Comparison of ENCODE assay signal across 1 cellular context in the genomic region with DNA sequence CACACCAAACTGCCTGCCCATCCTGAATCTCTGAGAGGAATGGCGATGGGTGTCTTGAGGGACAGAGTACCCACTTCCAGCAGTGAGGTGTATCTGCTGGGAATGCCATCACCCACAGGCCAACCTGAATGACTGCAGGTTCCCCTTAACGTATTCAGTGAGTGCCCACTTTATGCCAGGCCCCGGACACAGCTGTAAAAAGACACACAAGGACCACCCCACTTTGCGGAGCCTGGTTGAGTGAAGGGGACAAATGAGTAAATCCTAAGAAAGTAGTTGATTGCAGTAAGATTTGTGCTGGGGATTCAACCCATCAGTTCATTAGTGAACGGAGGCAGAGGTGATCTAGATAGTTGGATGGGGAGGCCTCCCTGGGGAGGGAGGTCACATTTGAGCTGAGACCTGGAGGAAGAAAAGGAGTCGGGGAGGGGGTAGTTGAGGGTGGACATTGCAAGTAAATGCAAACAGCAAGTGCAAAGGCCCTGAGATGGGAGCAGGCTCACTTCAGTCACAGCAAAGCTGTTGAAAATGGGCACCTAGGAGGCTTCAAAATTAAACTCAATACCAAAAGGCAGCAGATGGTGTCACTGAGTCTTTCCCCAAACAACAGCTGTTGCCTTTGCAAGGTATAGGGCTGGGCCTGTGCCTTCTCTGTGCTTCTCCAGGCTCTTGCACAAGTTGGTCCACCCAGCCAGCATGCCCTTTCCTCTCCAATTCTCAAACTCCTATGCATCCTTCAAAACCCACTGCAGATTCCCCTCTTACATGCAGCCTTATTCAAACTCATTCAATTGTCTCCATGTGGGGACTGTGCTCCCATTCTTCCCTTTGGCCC.
TF ChIP-seq lines count a peak whose summit lies in the region.

No MANE protein-coding gene starts in this region.

TF ChIP-seq in HepG2, 621 proteins besides CTCF, POLR2A, EP300 and RAD21 (continued from another document and continues in another):
- TF ChIP-seq MLXIP (CRISPR knock-in tag; IDR thresholded peaks at IDR 0.05; ENCODE audit: borderline replicate concordance) (no peak), ZNF383 (CRISPR knock-in tag; IDR thresholded peaks at IDR 0.05; ENCODE audit: borderline replicate concordance) (no peak), CREB1 (IDR thresholded peaks at IDR 0.05) (no peak), CREB1 (CRISPR knock-in tag; IDR thresholded peaks at IDR 0.05) (no peak), ZNF674 (CRISPR knock-in tag; IDR thresholded peaks at IDR 0.05; ENCODE audit: low read depth) (no peak), CHD2 (IDR thresholded peaks at IDR 0.05; ENCODE audit: low read depth, low read length) (no peak), SRSF4 (IDR thresholded peaks at IDR 0.05; ENCODE audit: low read depth, low read length, poor library complexity, severe bottlenecking) (peak; percentile 54), ZNF790 (CRISPR knock-in tag; IDR thresholded peaks at IDR 0.05; ENCODE audit: borderline replicate concordance) (0 out of 2 replicates have a peak, but pooled peaks have one; percentile 41), ATF7 (IDR thresholded peaks at IDR 0.05) (no peak), ATF7 (CRISPR knock-in tag; IDR thresholded peaks at IDR 0.05) (no peak), ZNF124 (CRISPR knock-in tag; IDR thresholded peaks at IDR 0.05) (0 out of 2 replicates have a peak, but pooled peaks have one; percentile 59), TFDP2 (CRISPR knock-in tag; IDR thresholded peaks at IDR 0.05) (0 out of 2 replicates have a peak, but pooled peaks have one; percentile 13), ZNF629 (CRISPR knock-in tag; conservative IDR thresholded peaks at IDR 0.05) (peak; percentile 42; the same call in 1 of the 2 replicates), MTF1 (CRISPR knock-in tag; IDR thresholded peaks at IDR 0.05) (no peak), ZSCAN25 (CRISPR knock-in tag; IDR thresholded peaks at IDR 0.05) (no peak), RBFOX2 (IDR thresholded peaks at IDR 0.05; ENCODE audit: low read depth, low read length) (peak; percentile 80), NR2C2 (CRISPR knock-in tag; IDR thresholded peaks at IDR 0.05; ENCODE audit: borderline replicate concordance) (no peak), ZNF292 (CRISPR knock-in tag; IDR thresholded peaks at IDR 0.05; ENCODE audit: borderline replicate concordance, low read depth) (no peak), FOXA1 (IDR thresholded peaks at IDR 0.05) (no peak), FOXA1 (CRISPR knock-in tag; IDR thresholded peaks at IDR 0.05) (0 out of 2 replicates have a peak, but pooled peaks have one; percentile 5), MED1 (CRISPR knock-in tag; IDR thresholded peaks at IDR 0.05) (peak; percentile 54; the same call in 1 of the 2 replicates), PCBP2 (optimal IDR thresholded peaks at IDR 0.05; ENCODE audit: low read depth, low read length, poor library complexity, severe bottlenecking) (peak; percentile 17), TRIM22 (IDR thresholded peaks at IDR 0.05) (no peak), TBP (CRISPR knock-in tag; IDR thresholded peaks at IDR 0.05) (no peak), ATF7-NPFF (CRISPR knock-in tag; IDR thresholded peaks at IDR 0.05; ENCODE audit: low read depth) (no peak), ZNF777 (CRISPR knock-in tag; IDR thresholded peaks at IDR 0.05) (no peak), JUN (CRISPR knock-in tag; IDR thresholded peaks at IDR 0.05) (no peak), SP5 (CRISPR knock-in tag; IDR thresholded peaks at IDR 0.05; ENCODE audit: borderline replicate concordance, low read depth) (0 out of 2 replicates have a peak, but pooled peaks have one; percentile 8)
- TF ChIP-seq, protein P1, sequence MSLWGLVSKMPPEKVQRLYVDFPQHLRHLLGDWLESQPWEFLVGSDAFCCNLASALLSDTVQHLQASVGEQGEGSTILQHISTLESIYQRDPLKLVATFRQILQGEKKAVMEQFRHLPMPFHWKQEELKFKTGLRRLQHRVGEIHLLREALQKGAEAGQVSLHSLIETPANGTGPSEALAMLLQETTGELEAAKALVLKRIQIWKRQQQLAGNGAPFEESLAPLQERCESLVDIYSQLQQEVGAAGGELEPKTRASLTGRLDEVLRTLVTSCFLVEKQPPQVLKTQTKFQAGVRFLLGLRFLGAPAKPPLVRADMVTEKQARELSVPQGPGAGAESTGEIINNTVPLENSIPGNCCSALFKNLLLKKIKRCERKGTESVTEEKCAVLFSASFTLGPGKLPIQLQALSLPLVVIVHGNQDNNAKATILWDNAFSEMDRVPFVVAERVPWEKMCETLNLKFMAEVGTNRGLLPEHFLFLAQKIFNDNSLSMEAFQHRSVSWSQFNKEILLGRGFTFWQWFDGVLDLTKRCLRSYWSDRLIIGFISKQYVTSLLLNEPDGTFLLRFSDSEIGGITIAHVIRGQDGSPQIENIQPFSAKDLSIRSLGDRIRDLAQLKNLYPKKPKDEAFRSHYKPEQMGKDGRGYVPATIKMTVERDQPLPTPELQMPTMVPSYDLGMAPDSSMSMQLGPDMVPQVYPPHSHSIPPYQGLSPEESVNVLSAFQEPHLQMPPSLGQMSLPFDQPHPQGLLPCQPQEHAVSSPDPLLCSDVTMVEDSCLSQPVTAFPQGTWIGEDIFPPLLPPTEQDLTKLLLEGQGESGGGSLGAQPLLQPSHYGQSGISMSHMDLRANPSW (CRISPR knock-in tag; IDR thresholded peaks at IDR 0.05; ENCODE audit: borderline replicate concordance) = 0 out of 2 replicates have a peak, but pooled peaks have one; percentile 61
- TF ChIP-seq, protein P2, sequence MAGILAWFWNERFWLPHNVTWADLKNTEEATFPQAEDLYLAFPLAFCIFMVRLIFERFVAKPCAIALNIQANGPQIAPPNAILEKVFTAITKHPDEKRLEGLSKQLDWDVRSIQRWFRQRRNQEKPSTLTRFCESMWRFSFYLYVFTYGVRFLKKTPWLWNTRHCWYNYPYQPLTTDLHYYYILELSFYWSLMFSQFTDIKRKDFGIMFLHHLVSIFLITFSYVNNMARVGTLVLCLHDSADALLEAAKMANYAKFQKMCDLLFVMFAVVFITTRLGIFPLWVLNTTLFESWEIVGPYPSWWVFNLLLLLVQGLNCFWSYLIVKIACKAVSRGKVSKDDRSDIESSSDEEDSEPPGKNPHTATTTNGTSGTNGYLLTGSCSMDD (CRISPR knock-in tag; IDR thresholded peaks at IDR 0.05) = no peak
- TF ChIP-seq, protein P3, sequence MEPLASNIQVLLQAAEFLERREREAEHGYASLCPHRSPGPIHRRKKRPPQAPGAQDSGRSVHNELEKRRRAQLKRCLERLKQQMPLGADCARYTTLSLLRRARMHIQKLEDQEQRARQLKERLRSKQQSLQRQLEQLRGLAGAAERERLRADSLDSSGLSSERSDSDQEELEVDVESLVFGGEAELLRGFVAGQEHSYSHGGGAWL (CRISPR knock-in tag; IDR thresholded peaks at IDR 0.05) = no peak
- TF ChIP-seq, protein P4, sequence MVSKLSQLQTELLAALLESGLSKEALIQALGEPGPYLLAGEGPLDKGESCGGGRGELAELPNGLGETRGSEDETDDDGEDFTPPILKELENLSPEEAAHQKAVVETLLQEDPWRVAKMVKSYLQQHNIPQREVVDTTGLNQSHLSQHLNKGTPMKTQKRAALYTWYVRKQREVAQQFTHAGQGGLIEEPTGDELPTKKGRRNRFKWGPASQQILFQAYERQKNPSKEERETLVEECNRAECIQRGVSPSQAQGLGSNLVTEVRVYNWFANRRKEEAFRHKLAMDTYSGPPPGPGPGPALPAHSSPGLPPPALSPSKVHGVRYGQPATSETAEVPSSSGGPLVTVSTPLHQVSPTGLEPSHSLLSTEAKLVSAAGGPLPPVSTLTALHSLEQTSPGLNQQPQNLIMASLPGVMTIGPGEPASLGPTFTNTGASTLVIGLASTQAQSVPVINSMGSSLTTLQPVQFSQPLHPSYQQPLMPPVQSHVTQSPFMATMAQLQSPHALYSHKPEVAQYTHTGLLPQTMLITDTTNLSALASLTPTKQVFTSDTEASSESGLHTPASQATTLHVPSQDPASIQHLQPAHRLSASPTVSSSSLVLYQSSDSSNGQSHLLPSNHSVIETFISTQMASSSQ (IDR thresholded peaks at IDR 0.05; ENCODE audit: low read depth) = no peak
- TF ChIP-seq, protein P4 (CRISPR knock-in tag; IDR thresholded peaks at IDR 0.05; ENCODE audit: borderline replicate concordance) = no peak
- TF ChIP-seq, protein P5, sequence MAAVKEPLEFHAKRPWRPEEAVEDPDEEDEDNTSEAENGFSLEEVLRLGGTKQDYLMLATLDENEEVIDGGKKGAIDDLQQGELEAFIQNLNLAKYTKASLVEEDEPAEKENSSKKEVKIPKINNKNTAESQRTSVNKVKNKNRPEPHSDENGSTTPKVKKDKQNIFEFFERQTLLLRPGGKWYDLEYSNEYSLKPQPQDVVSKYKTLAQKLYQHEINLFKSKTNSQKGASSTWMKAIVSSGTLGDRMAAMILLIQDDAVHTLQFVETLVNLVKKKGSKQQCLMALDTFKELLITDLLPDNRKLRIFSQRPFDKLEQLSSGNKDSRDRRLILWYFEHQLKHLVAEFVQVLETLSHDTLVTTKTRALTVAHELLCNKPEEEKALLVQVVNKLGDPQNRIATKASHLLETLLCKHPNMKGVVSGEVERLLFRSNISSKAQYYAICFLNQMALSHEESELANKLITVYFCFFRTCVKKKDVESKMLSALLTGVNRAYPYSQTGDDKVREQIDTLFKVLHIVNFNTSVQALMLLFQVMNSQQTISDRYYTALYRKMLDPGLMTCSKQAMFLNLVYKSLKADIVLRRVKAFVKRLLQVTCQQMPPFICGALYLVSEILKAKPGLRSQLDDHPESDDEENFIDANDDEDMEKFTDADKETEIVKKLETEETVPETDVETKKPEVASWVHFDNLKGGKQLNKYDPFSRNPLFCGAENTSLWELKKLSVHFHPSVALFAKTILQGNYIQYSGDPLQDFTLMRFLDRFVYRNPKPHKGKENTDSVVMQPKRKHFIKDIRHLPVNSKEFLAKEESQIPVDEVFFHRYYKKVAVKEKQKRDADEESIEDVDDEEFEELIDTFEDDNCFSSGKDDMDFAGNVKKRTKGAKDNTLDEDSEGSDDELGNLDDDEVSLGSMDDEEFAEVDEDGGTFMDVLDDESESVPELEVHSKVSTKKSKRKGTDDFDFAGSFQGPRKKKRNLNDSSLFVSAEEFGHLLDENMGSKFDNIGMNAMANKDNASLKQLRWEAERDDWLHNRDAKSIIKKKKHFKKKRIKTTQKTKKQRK (IDR thresholded peaks at IDR 0.05; ENCODE audit: low read length) = no peak
- TF ChIP-seq, protein P6, sequence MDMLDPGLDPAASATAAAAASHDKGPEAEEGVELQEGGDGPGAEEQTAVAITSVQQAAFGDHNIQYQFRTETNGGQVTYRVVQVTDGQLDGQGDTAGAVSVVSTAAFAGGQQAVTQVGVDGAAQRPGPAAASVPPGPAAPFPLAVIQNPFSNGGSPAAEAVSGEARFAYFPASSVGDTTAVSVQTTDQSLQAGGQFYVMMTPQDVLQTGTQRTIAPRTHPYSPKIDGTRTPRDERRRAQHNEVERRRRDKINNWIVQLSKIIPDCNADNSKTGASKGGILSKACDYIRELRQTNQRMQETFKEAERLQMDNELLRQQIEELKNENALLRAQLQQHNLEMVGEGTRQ (IDR thresholded peaks at IDR 0.05; ENCODE audit: low read depth, low read length) = no peak
- TF ChIP-seq, protein P6 (CRISPR knock-in tag; IDR thresholded peaks at IDR 0.05; ENCODE audit: borderline replicate concordance) = no peak
